In genomic region chr14:99793213-99794155, GRCh38 we compare ENCODE assay signal across 8 cellular contexts. TPM values are rescaled to one million over a fixed set of nuclear protein-coding genes. Genes with fewer than 3 reads are reported as not detected.
DNase-seq lines count a peak whose midpoint lies in the region; ATAC-seq and TF ChIP-seq lines count a peak whose summit lies in the region.

Gene EML1, plus strand, starts transcription at chr14:99793413. Its CDS starts 64 bp downstream, at chr14:99793477.

- peak; percentile 95 for ATAC-seq in GM21723 (IDR thresholded peaks at IDR 0.05; ENCODE audit: unreplicated experiment)
- peak; percentile 69 to 93 (median 86) for ATAC-seq in heart left ventricle

- DNase-seq in DMS79 (lab: John Stamatoyannopoulos, UW) (peak; percentile 52), Karpas-422 (peak; percentile 68), T-helper 1 cell (peak; percentile 51 to 73 (median 65)), amniotic epithelial cell (ENCODE audit: low read depth) (peak; percentile 21), heart left ventricle (peak; percentile 88 to 93 (median 89)), posterior vena cava (ENCODE audit: low spot score) (peak; percentile 94), tibial nerve (ENCODE audit: low spot score in 2 of 2) (peak; percentile 65 to 75)

- 0 to 1% (median 1%) methylated on average over 43 to 121 of the region's 121 CpGs for WGBS in heart left ventricle, 4 donors
- WGBS in tibial nerve, 2 donors, result 0 to 2% methylated on average over 6 to 18 of the region's 121 CpGs

- intact Hi-C loops in heart left ventricle (cut with DNase I), result loop anchor here in 9 of 10 donors (2.0 to 10.0 kb wide), 11 partner anchors 36 to 109 kb away; partner anchors contain the start of gene CYP46A1 (in 1 of the 9)
- intact Hi-C loops in posterior vena cava (cut with DNase I), result loop anchor here in 1 of 2 donors (5.0 kb wide), 1 partner anchor 61 kb away; no protein-coding TSS in a partner anchor

- no peak for TF ChIP-seq POLR2A in heart left ventricle (IDR thresholded peaks at IDR 0.05)
- peak; percentile 38 to 40 for TF ChIP-seq POLR2A in tibial nerve (IDR thresholded peaks at IDR 0.05)

- H3K4me2 ChIP-seq in Karpas-422 (ENCODE audit: low read depth, low read length, poor library complexity, severe bottlenecking), result no peak within 1 kb of the TSS

- H3K9ac ChIP-seq in Karpas-422 (ENCODE audit: low read length), result no peak within 1 kb of the TSS

- H3K9me3 ChIP-seq in Karpas-422 (ENCODE audit: low read length) (no peaks in the 10 kb centered on the region), heart left ventricle (no peaks in the 10 kb centered on the region), tibial nerve (no peaks in the 10 kb centered on the region)

- no peaks in the 10 kb centered on the region for H3K36me3 ChIP-seq in Karpas-422 (ENCODE audit: insufficient read depth, low read length)
- H3K36me3 ChIP-seq in heart left ventricle, result no peaks in the 10 kb centered on the region
- H3K36me3 ChIP-seq in tibial nerve, result no peaks in the 10 kb centered on the region

- H3K4me1 ChIP-seq in Karpas-422 (ENCODE audit: low read length), result no peaks in the 10 kb centered on the region
- H3K4me1 ChIP-seq in heart left ventricle, result peaks cover 0 to 51% (median 31%) of the 10 kb centered on the region in 12 donors
- H3K4me1 ChIP-seq in tibial nerve, result peaks cover 0 to 50% (median 12%) of the 10 kb centered on the region in 4 donors

- no peaks in the 10 kb centered on the region for H4K20me1 ChIP-seq in Karpas-422 (ENCODE audit: insufficient read depth, low read depth, low read length)

- H3K27me3 ChIP-seq in Karpas-422 (ENCODE audit: low read length), result no peaks in the 10 kb centered on the region; the same call in 1 of the 2 replicates
- H3K27me3 ChIP-seq in heart left ventricle, result peaks cover 0 to 15% (median 0%) of the 10 kb centered on the region in 9 donors
- H3K27me3 ChIP-seq in tibial nerve, result no peaks in the 10 kb centered on the region

- no peak within 1 kb of the TSS for H2AFZ ChIP-seq in Karpas-422 (ENCODE audit: low read length)

- no peak for TF ChIP-seq EP300 in tibial nerve (IDR thresholded peaks at IDR 0.05)

- no peak within 1 kb of the TSS for H3K27ac ChIP-seq in Karpas-422 (ENCODE audit: low read length)
- H3K27ac ChIP-seq in heart left ventricle, result peak within 1 kb of the TSS; percentile 50 to 94 (median 84)
- H3K27ac ChIP-seq in tibial nerve, result peak within 1 kb of the TSS; percentile 76 to 95 (median 90)

- TF ChIP-seq CTCF in heart left ventricle (IDR thresholded peaks at IDR 0.05), result peak in 1 of 12 donors; percentile 7
- TF ChIP-seq CTCF in tibial nerve (IDR thresholded peaks at IDR 0.05), result peak in 4 of 5 experiments; percentile 13 to 40 (median 24)

- H3K9me2 ChIP-seq in Karpas-422 (replicated peaks; ENCODE audit: insufficient read depth, low read length), result no peaks in the 10 kb centered on the region

- H3K79me2 ChIP-seq in Karpas-422 (ENCODE audit: low read length), result no peaks in the 10 kb centered on the region

- H3K4me3 ChIP-seq in Karpas-422 (ENCODE audit: low read length), result no peak within 1 kb of the TSS
- H3K4me3 ChIP-seq in heart left ventricle, result peak within 1 kb of the TSS; percentile 17 to 73 (median 60)
- H3K4me3 ChIP-seq in tibial nerve, result peak within 1 kb of the TSS; percentile 37 to 76 (median 48)

RNA-seq across cellular contexts. Expression of gene EML1, which starts in this region (rescaled TPM):
- not detected in 2 replicates for total RNA-seq in Karpas-422 (2014; rRNA removed; shearing (Covaris generic); ENCODE audit: low replicate concordance)
- 10 to 100 TPM; 26.4 to 49.7 (median 41.5) TPM for total RNA-seq in heart left ventricle
- polyA plus RNA-seq in heart left ventricle, result 10 to 100 TPM in 1 of 2 donors, 1 to 10 TPM in 1; 7.4 to 18.2 TPM
- total RNA-seq in posterior vena cava, result 10 to 100 TPM; 83.1 to 92.6 TPM
- 10 to 100 TPM; 32.4 to 82.8 (median 55.2) TPM for total RNA-seq in tibial nerve

Comparison
In these comparisons a context has a peak if more than half of its experiments do, and no peak if none do; other contexts are left out.
1. RNA of gene EML1 (total RNA-seq): 83.1 to 92.6 TPM in posterior vena cava, 32.4 to 82.8 TPM in tibial nerve and 26.4 to 49.7 TPM in heart left ventricle; not detected in Karpas-422; every median in the first group is over 10 times any median in the second.
2. Peak in DNase-seq in Karpas-422; RNA of the gene not detected or under 1 TPM.
3. DNase-seq: peak in every context shown above with its lines; median percentile 94 in posterior vena cava; 89 in heart left ventricle; 70 in tibial nerve; 68 in Karpas-422; 65 in T-helper 1 cell; 52 in DMS79; 21 in amniotic epithelial cell.
4. POLR2A ChIP-seq: peak in tibial nerve (2 of 2); none in heart left ventricle (0 of 2).